Comparison of ENCODE assay signal across 22 cellular contexts in the genomic region with DNA sequence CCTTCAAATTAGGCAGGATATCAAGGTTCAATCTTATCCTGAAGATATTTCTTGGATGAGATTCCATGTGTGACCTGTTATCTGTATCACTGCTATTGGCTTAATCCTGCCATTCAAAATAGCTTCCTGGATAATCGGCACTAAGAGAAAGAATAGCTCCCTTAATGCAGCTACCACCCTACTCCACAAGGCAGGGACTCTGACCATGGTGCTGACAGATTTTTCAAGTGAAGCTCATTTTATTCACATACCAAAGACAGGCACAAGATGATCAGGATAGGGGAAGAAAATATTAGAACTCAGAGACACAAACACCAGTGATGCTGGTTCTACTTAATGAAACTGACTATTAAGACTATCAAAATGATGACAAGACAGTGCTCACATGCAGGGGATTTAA.
DNase-seq lines count a peak whose midpoint lies in the region; ATAC-seq, FAIRE-seq and TF ChIP-seq lines count a peak whose summit lies in the region.
"Had no signal": no experiment of that assay in that cellular context is flagged by ENCODE, and none has a peak within 500 bp of the region (broad histone marks: within the 10 kb centered on the region; RNA-seq: fewer than 3 reads in every experiment).

No MANE protein-coding gene starts in this region.

- H3K4me3 Mint-ChIP-seq in mesothelial cell of epicardium, result no peak overlapping the region
- H3K4me3 Mint-ChIP-seq: activated CD8-positive, alpha-beta T cell treated with anti-CD3 and anti-CD28 coated beads for 36 hours; stimulated activated naive B cell treated with anti-CD40 and anti-IgM and Interleukin-4, amounts not matched to agents 10 μg/mL and 1 μg/mL and 100 μg/mL, for 72 hours had no signal

- H3K4me3 ChIP-seq in epithelial cell of esophagus (ENCODE audit: low read length), result no peak overlapping the region
- H3K4me3 ChIP-seq: BLaER1 treated with 17β-estradiol and CSF1 and Interleukin-3, amounts not matched to agents 10 nM and 100 nM; dorsolateral prefrontal cortex; left ventricle myocardium inferior; ovary; Peyer's patch; smooth muscle cell had no signal

- DNase-seq in H54 (ENCODE audit: insufficient read length, low spot score) (no peak), epithelial cell of esophagus (ENCODE audit: low read depth) (peak; percentile 14), myocyte (ENCODE audit: low read depth) (peak; percentile 66), mesothelial cell of epicardium (ENCODE audit: low spot score in 2 of 2, unreplicated experiment in 2 of 2) (no peak), substantia nigra (lab: John Stamatoyannopoulos, UW) (no peak)
- DNase-seq: activated CD8-positive, alpha-beta T cell treated with anti-CD3 and anti-CD28 coated beads for 36 hours; amniotic stem cell; DMS 273 treated with DMSO at 0.1 percent for 48 hours; dorsolateral prefrontal cortex; left ventricle myocardium inferior; NCI-H1105; NCI-H748 treated with DMSO at 0.1 percent for 48 hours; ovary; Peyer's patch; stimulated activated naive B cell treated with anti-CD40 and anti-IgM and Interleukin-4, amounts not matched to agents 10 μg/mL and 1 μg/mL and 100 μg/mL, for 72 hours; trophoblast cell had no signal

- peak; percentile 15 for FAIRE-seq in H54 (lab: Jason Lieb, UNC)
- FAIRE-seq: GM18507 had no signal

- TF ChIP-seq POLR2A in H54 (IDR thresholded peaks at IDR 0.05; ENCODE audit: low read depth, low read length), result no peak

- H3K36me3 Mint-ChIP-seq in mesothelial cell of epicardium, result peaks cover 37% of the 10 kb centered on the region

- H3K27ac Mint-ChIP-seq in mesothelial cell of epicardium, result no peak overlapping the region
- H3K27ac Mint-ChIP-seq: activated CD8-positive, alpha-beta T cell treated with anti-CD3 and anti-CD28 coated beads for 36 hours; stimulated activated naive B cell treated with anti-CD40 and anti-IgM and Interleukin-4, amounts not matched to agents 10 μg/mL and 1 μg/mL and 100 μg/mL, for 72 hours had no signal

- H3K9me3 Mint-ChIP-seq in mesothelial cell of epicardium, result peaks cover 8% of the 10 kb centered on the region
- H3K9me3 Mint-ChIP-seq: activated CD8-positive, alpha-beta T cell treated with anti-CD3 and anti-CD28 coated beads for 36 hours; stimulated activated naive B cell treated with anti-CD40 and anti-IgM and Interleukin-4, amounts not matched to agents 10 μg/mL and 1 μg/mL and 100 μg/mL, for 72 hours had no signal

- H3K4me1 Mint-ChIP-seq in mesothelial cell of epicardium, result no peaks in the 10 kb centered on the region

- no peak for TF ChIP-seq CTCF in epithelial cell of esophagus (IDR thresholded peaks at IDR 0.05; ENCODE audit: insufficient read depth, low read depth, low read length, missing control alignments)
- TF ChIP-seq CTCF in mesothelial cell of epicardium (IDR thresholded peaks at IDR 0.05; ENCODE audit: unreplicated experiment), result no peak

- H3K27ac ChIP-seq in substantia nigra (ENCODE audit: low read depth, low read length, poor library complexity, severe bottlenecking), result no peak overlapping the region
- H3K27ac ChIP-seq: BLaER1 treated with 17β-estradiol and CSF1 and Interleukin-3, amounts not matched to agents 10 nM and 100 nM; dorsolateral prefrontal cortex; left ventricle myocardium inferior; ovary; Peyer's patch had no signal

- peak; percentile 28; the same call in 1 of the 3 replicates for ATAC-seq in SK-N-SH treated with all-trans-retinoic acid at 6 μM for 48 hours
- ATAC-seq in HG03280 (IDR thresholded peaks at IDR 0.05; ENCODE audit: unreplicated experiment), result no peak
- ATAC-seq in HG02623 (IDR thresholded peaks at IDR 0.05; ENCODE audit: unreplicated experiment), result no peak
- ATAC-seq: activated CD8-positive, alpha-beta T cell treated with anti-CD3 and anti-CD28 coated beads for 36 hours; stimulated activated naive B cell treated with anti-CD40 and anti-IgM and Interleukin-4, amounts not matched to agents 10 μg/mL and 1 μg/mL and 100 μg/mL, for 72 hours had no signal

- no peaks in the 10 kb centered on the region for H3K27me3 Mint-ChIP-seq in mesothelial cell of epicardium (ENCODE audit: low read depth)
- H3K27me3 Mint-ChIP-seq: activated CD8-positive, alpha-beta T cell treated with anti-CD3 and anti-CD28 coated beads for 36 hours; stimulated activated naive B cell treated with anti-CD40 and anti-IgM and Interleukin-4, amounts not matched to agents 10 μg/mL and 1 μg/mL and 100 μg/mL, for 72 hours had no signal

TF ChIP-seq in SK-N-SH treated with all-trans-retinoic acid at 6 μM for 48 hours, 23 proteins besides CTCF, POLR2A, EP300 and RAD21:
- no peak for TF ChIP-seq TOX (CRISPR knock-in tag; IDR thresholded peaks at IDR 0.05; ENCODE audit: borderline replicate concordance)
TF ChIP-seq in SK-N-SH treated with all-trans-retinoic acid at 6 μM for 48 hours: peak in this region for 0.

Comparison
In these comparisons a context has a peak if more than half of its experiments do, and no peak if none do; other contexts are left out.
1. DNase-seq: peak in epithelial cell of esophagus (single experiment) and myocyte (single experiment); none in H54 (single experiment), mesothelial cell of epicardium (0 of 2) and substantia nigra (0 of 49).